9 cellular contexts compared by ENCODE assay signal in genomic region chr6:6545616-6546317, GRCh38. TPM values are rescaled to one million over a fixed set of nuclear protein-coding genes. Genes with fewer than 3 reads are reported as not detected.
A peak's percentile ranks its signal among the peaks of the same experiment; 100 is the strongest.
DNase-seq lines count a peak whose midpoint lies in the region; ATAC-seq, FAIRE-seq and TF ChIP-seq lines count a peak whose summit lies in the region.
"Had no signal": no experiment of that assay in that cellular context is flagged by ENCODE, and none has a peak within 500 bp of the region (broad histone marks: within the 10 kb centered on the region; RNA-seq: fewer than 3 reads in every experiment).

No MANE protein-coding gene starts in this region.

- no peak overlapping the region for H3K9ac ChIP-seq in kidney (ENCODE audit: low read length in 2 of 2)

- H3K27ac ChIP-seq in dorsolateral prefrontal cortex (peak overlapping the region in 47 of 59 donors; percentile 6 to 88 (median 75)), osteoblast (ENCODE audit: low read depth, low read length) (no peak overlapping the region), kidney (ENCODE audit: low read depth in 2 of 2, low read length in 2 of 2) (no peak overlapping the region)

- H3K9me3 ChIP-seq in osteoblast (ENCODE audit: low read depth, low read length) (no peaks in the 10 kb centered on the region), kidney (ENCODE audit: control insufficient read depth in 1 of 2, low read length in 2 of 2) (no peaks in the 10 kb centered on the region)

- no peak for FAIRE-seq in kidney (lab: Jason Lieb, UNC)

- TF ChIP-seq CTCF in dorsolateral prefrontal cortex (IDR thresholded peaks at IDR 0.05 in 54 of 56, conservative IDR thresholded peaks at IDR 0.05 in 2 of 56; ENCODE audit: low read depth in 1 of 56, partially characterized antibody in 56 of 56) (no peak), osteoblast (IDR thresholded peaks at IDR 0.05; ENCODE audit: extremely low read depth, low read depth, low read length) (no peak), foreskin fibroblast (IDR thresholded peaks at IDR 0.05; ENCODE audit: low read depth, low read length) (no peak), kidney (IDR thresholded peaks at IDR 0.05; ENCODE audit: borderline replicate concordance, extremely low read depth, insufficient read depth) (no peak)

- ATAC-seq in HG02798 (IDR thresholded peaks at IDR 0.05; ENCODE audit: poor library complexity, unreplicated experiment) = peak; percentile 12

- no peaks in the 10 kb centered on the region for H3K4me1 ChIP-seq in osteoblast (ENCODE audit: insufficient read depth, low read length)
- peaks cover 0 to 7% of the 10 kb centered on the region in 2 donors for H3K4me1 ChIP-seq in kidney (ENCODE audit: control insufficient read depth in 1 of 2, insufficient read depth in 1 of 2, low read depth in 1 of 2, low read length in 2 of 2)

- peak overlapping the region; percentile 4 to 78 (median 60) for H3K4me3 ChIP-seq in dorsolateral prefrontal cortex
- peak overlapping the region; percentile 64 for H3K4me3 ChIP-seq in osteoblast (ENCODE audit: insufficient read depth, low read length)
- H3K4me3 ChIP-seq in foreskin fibroblast (ENCODE audit: low read depth in 1 of 2, low read length in 2 of 2) = no peak overlapping the region
- peak overlapping the region in 1 of 2 donors; percentile 51 for H3K4me3 ChIP-seq in kidney (ENCODE audit: low read length in 2 of 2)

- DNase-seq in G401 (ENCODE audit: low spot score) (peak; percentile 40), dorsolateral prefrontal cortex (no peak), osteoblast (ENCODE audit: insufficient read length, low spot score, missing footprints) (peak; percentile 81), foreskin fibroblast (no peak), DMS 273 (lab: John Stamatoyannopoulos, UW; ENCODE audit: unreplicated experiment) (no peak), kidney (no peak)
- DNase-seq in effector CD4-positive, alpha-beta T cell = no peak

- H3K27me3 ChIP-seq in dorsolateral prefrontal cortex = peaks cover 0 to 9% (median 0%) of the 10 kb centered on the region in 45 donors
- peaks cover 4% of the 10 kb centered on the region for H3K27me3 ChIP-seq in osteoblast (ENCODE audit: insufficient read depth, low read length)

- H2AFZ ChIP-seq in osteoblast (ENCODE audit: low read length) = peak overlapping the region; percentile 72

- H4K20me1 ChIP-seq in osteoblast (ENCODE audit: insufficient read depth, low read length) = no peaks in the 10 kb centered on the region

- no peaks in the 10 kb centered on the region for H3K79me2 ChIP-seq in osteoblast (ENCODE audit: insufficient read depth, low read length)

- intact Hi-C loops in dorsolateral prefrontal cortex (cut with DNase I) = loop anchor here (2.0 to 10.0 kb wide), 5 partner anchors 487 to 1403 kb away; no protein-coding TSS in a partner anchor
- intact Hi-C loops in kidney (cut with DNase I) = no loop called here

- H3K36me3 ChIP-seq in osteoblast (ENCODE audit: insufficient read depth, low read length) (no peaks in the 10 kb centered on the region), kidney (ENCODE audit: control insufficient read depth in 1 of 2, insufficient read depth in 2 of 2, low read length in 2 of 2) (no peaks in the 10 kb centered on the region)

- peak overlapping the region; percentile 90 for H3K4me2 ChIP-seq in osteoblast (ENCODE audit: insufficient read depth, low read length)

- in situ Hi-C loops in G401 (cut with HindIII; ENCODE audit: low sequenced_read_pairs) = no loop called here

RNA-seq across cellular contexts. Expression of gene LY86, which starts 42.8 kb away (rescaled TPM):
- not detected in 2 replicates for total RNA-seq in G401 (2014; rRNA removed; shearing (Covaris generic))
- total RNA-seq in dorsolateral prefrontal cortex (10 to 100 TPM in 6 of 120 experiments, 1 to 10 TPM in 110, under 1 TPM in 3, not detected in 1; 0.71 to 18.3 (median 4.1) TPM), osteoblast (not detected in 2 replicates), kidney (6.1 TPM)
- 4.8 TPM for polyA plus RNA-seq in kidney (ENCODE audit: insufficient read depth, low read depth, low replicate concordance)
- total RNA-seq: HT1080 had no signal

Comparison
In these comparisons a context has a peak if more than half of its experiments do, and no peak if none do; other contexts are left out.
1. DNase-seq: peak in G401 (single experiment) and osteoblast (single experiment); none in dorsolateral prefrontal cortex (0 of 10), foreskin fibroblast (0 of 2), DMS 273 (single experiment), kidney (single experiment) and effector CD4-positive, alpha-beta T cell (single experiment).
2. H3K27ac ChIP-seq: peak in dorsolateral prefrontal cortex (47 of 59); none in osteoblast (single experiment) and kidney (0 of 2).
3. H3K4me3 ChIP-seq: peak in dorsolateral prefrontal cortex (59 of 59) and osteoblast (single experiment); none in foreskin fibroblast (0 of 2).